ENCODE assay signal across 8 cellular contexts in the genomic region with DNA sequence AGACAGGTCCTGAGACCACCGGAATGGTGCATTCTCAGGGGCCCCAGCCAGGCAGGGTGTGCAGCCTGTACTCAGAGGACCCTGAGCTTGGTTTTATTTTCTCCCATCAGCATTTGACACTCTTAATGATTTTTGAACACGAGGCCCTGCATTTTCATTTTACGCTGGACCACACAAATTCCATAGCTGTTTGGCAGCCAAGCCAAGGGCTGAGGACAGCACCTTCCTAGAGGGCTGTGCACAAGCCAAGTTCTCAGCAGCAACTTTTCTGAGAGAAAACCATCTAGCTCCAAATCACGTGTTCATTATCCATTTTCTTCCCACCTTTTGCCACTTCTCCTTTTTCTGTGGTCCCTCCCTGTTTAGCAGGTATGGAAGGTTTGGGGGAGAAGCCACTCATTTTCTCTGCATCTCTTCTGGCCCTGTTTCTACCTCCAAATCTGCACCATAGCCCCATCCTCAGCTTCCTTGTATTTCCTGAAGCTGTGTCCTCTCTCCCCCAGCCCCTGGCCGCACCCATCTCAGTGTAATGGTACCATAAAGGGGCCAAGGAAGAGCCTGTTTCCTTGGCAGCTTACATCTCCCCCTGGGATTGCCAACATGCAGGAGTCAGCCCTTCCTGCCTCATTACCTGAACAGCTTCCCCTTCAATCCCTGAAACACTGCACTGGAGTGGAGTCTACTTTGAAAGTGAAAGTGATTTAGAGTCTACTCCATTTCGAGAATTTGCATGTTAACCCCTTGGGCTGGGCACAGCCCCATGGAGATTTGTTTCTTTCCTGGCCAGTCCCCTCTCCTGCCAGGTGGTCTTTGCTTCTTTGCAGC.
A peak's percentile ranks its signal among the peaks of the same experiment; 100 is the strongest.
DNase-seq lines count a peak whose midpoint lies in the region; ATAC-seq lines count a peak whose summit lies in the region.

No MANE protein-coding gene starts in this region.

- H3K9me3 ChIP-seq in skeletal muscle satellite cell (replicated peaks; ENCODE audit: low read length), result no peaks in the 10 kb centered on the region

- no peak for DNase-seq in T-helper 1 cell
- no peak for DNase-seq in central memory CD8-positive, alpha-beta T cell (ENCODE audit: low spot score in 2 of 2)
- DNase-seq in activated effector memory CD4-positive, alpha-beta T cell treated with anti-CD3 and anti-CD28 coated beads, Interleukin-2, amount 50 U/mL, for 16 hours, result no peak
- no peak for DNase-seq in NCI-H524 treated with DMSO at 0.1 percent for 48 hours (lab: John Stamatoyannopoulos, UW)
- no peak for DNase-seq in COLO829 (ENCODE audit: low spot score)

- H3K27me3 Mint-ChIP-seq in T-helper 1 cell treated with Interleukin-12 subunit alpha and Interleukin-12 subunit beta and Interleukin-4 antibody, amounts not matched to agents 30 μg/mL and 1 μg/mL, for 36 hours (ENCODE audit: low read depth), result no peaks in the 10 kb centered on the region
- no peaks in the 10 kb centered on the region for H3K27me3 Mint-ChIP-seq in central memory CD8-positive, alpha-beta T cell

- H3K36me3 Mint-ChIP-seq in T-helper 1 cell treated with Interleukin-12 subunit alpha and Interleukin-12 subunit beta and Interleukin-4 antibody, amounts not matched to agents 30 μg/mL and 1 μg/mL, for 36 hours (ENCODE audit: low read depth), result peaks cover 75% of the 10 kb centered on the region
- H3K36me3 Mint-ChIP-seq in central memory CD8-positive, alpha-beta T cell (ENCODE audit: insufficient read depth), result peaks cover 64% of the 10 kb centered on the region

- H3K4me1 Mint-ChIP-seq in T-helper 1 cell treated with Interleukin-12 subunit alpha and Interleukin-12 subunit beta and Interleukin-4 antibody, amounts not matched to agents 30 μg/mL and 1 μg/mL, for 36 hours (ENCODE audit: low read depth), result peaks cover 41% of the 10 kb centered on the region
- H3K4me1 Mint-ChIP-seq in central memory CD8-positive, alpha-beta T cell, result peaks cover 95% of the 10 kb centered on the region

- peak overlapping the region; percentile 49 for H3K4me2 ChIP-seq in skeletal muscle satellite cell (ENCODE audit: low read length)

- peak overlapping the region; percentile 33 for H3K4me3 Mint-ChIP-seq in T-helper 1 cell treated with Interleukin-12 subunit alpha and Interleukin-12 subunit beta and Interleukin-4 antibody, amounts not matched to agents 30 μg/mL and 1 μg/mL, for 36 hours
- peak overlapping the region; percentile 63 for H3K4me3 Mint-ChIP-seq in central memory CD8-positive, alpha-beta T cell

- no peak overlapping the region for H3K4me3 ChIP-seq in skeletal muscle satellite cell (ENCODE audit: low read length)

- H3K9ac ChIP-seq in skeletal muscle satellite cell (ENCODE audit: low read depth, low read length), result no peak overlapping the region

- H3K36me3 ChIP-seq in skeletal muscle satellite cell (ENCODE audit: insufficient read depth, low read length), result peaks cover 5% of the 10 kb centered on the region

- H3K4me1 ChIP-seq in skeletal muscle satellite cell (ENCODE audit: control insufficient read depth, insufficient read depth, low read length), result peaks cover 34% of the 10 kb centered on the region

- ATAC-seq in HG03196 (IDR thresholded peaks at IDR 0.05; ENCODE audit: unreplicated experiment), result peak; percentile 61
- ATAC-seq in central memory CD8-positive, alpha-beta T cell (replicated peaks; ENCODE audit: extremely low read depth, poor library complexity, severe bottlenecking), result no peak

- H3K27ac Mint-ChIP-seq in T-helper 1 cell treated with Interleukin-12 subunit alpha and Interleukin-12 subunit beta and Interleukin-4 antibody, amounts not matched to agents 30 μg/mL and 1 μg/mL, for 36 hours, result peak overlapping the region; percentile 49
- peak overlapping the region; percentile 84 for H3K27ac Mint-ChIP-seq in central memory CD8-positive, alpha-beta T cell (ENCODE audit: low read depth)

- no peaks in the 10 kb centered on the region for H3K9me3 Mint-ChIP-seq in T-helper 1 cell treated with Interleukin-12 subunit alpha and Interleukin-12 subunit beta and Interleukin-4 antibody, amounts not matched to agents 30 μg/mL and 1 μg/mL, for 36 hours
- no peaks in the 10 kb centered on the region for H3K9me3 Mint-ChIP-seq in central memory CD8-positive, alpha-beta T cell

- no peaks in the 10 kb centered on the region for H3K27me3 ChIP-seq in skeletal muscle satellite cell (ENCODE audit: control insufficient read depth, insufficient read depth, low read length)
